2 cellular contexts compared by ENCODE assay signal in the genomic region with DNA sequence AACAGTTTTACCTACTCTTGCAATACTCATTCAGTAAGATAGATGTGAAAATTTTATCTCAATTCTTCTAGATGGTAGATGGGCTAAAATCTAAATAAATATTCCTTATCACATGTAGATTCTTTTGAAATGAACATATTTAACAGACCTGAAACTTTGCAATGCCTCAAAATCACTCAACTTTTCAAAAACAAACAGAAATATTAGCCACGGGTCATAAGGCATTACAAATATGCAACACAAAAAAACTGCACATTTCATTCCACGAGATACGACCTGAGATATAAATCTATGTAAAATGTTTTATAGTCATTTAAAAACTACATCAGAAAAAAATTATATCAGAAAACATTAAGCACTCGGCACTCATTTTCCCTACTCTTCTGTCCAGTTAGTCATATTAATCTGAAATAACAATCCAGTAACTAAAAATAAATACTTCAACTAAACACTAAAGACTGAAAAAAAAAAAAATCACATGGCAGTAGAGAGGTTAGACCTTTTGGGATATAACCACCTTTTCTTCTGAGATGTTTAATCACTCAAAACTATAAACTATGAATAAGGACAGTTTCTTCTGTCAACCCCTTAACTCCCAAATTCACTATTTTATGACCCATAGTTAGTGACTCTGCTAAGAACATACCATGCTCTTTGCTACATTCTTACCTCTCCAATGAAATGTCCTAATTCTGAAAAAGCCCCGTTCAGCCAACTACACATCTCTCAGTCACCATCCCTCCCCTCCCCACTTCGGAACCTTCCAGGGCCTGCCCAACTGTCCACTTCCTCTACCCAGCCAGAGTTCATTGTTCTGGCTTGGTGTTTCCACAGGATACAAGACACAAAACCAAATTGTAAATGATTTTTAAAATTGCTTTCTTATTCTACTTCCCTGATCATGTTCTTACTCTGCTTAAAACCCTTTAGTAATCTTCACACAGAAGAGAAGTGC.
A peak's percentile ranks its signal among the peaks of the same experiment; 100 is the strongest.
TF ChIP-seq lines count a peak whose summit lies in the region.

No MANE protein-coding gene starts in this region.

TF ChIP-seq in HEK293, 187 proteins besides CTCF, POLR2A, EP300 and RAD21:
- TF ChIP-seq ZNF670 (tag by site-specific recombination; IDR thresholded peaks at IDR 0.05; ENCODE audit: low read depth) = no peak
- TF ChIP-seq ZNF76 (tag by site-specific recombination; IDR thresholded peaks at IDR 0.05; ENCODE audit: borderline replicate concordance, low read depth) = no peak
- no peak for TF ChIP-seq ZBTB17 (tag by site-specific recombination; IDR thresholded peaks at IDR 0.05)
- peak; percentile 76 for TF ChIP-seq ZNF600 (tag by site-specific recombination; IDR thresholded peaks at IDR 0.05)
- no peak for TF ChIP-seq ZNF37A (tag by site-specific recombination; IDR thresholded peaks at IDR 0.05)
- TF ChIP-seq ZNF416 (tag by site-specific recombination; IDR thresholded peaks at IDR 0.05) = no peak
- no peak for TF ChIP-seq ZNF391 (tag by site-specific recombination; IDR thresholded peaks at IDR 0.05; ENCODE audit: borderline replicate concordance, low read depth)
- TF ChIP-seq ZNF664 (tag by site-specific recombination; IDR thresholded peaks at IDR 0.05) = peak; percentile 83
- no peak for TF ChIP-seq ZSCAN30 (tag by site-specific recombination; IDR thresholded peaks at IDR 0.05)
- no peak for TF ChIP-seq ZNF175 (tag by site-specific recombination; IDR thresholded peaks at IDR 0.05)
- no peak for TF ChIP-seq ZNF843 (tag by site-specific recombination; IDR thresholded peaks at IDR 0.05)
- TF ChIP-seq ZNF610 (tag by site-specific recombination; IDR thresholded peaks at IDR 0.05; ENCODE audit: borderline replicate concordance) = no peak
- TF ChIP-seq, protein P1, sequence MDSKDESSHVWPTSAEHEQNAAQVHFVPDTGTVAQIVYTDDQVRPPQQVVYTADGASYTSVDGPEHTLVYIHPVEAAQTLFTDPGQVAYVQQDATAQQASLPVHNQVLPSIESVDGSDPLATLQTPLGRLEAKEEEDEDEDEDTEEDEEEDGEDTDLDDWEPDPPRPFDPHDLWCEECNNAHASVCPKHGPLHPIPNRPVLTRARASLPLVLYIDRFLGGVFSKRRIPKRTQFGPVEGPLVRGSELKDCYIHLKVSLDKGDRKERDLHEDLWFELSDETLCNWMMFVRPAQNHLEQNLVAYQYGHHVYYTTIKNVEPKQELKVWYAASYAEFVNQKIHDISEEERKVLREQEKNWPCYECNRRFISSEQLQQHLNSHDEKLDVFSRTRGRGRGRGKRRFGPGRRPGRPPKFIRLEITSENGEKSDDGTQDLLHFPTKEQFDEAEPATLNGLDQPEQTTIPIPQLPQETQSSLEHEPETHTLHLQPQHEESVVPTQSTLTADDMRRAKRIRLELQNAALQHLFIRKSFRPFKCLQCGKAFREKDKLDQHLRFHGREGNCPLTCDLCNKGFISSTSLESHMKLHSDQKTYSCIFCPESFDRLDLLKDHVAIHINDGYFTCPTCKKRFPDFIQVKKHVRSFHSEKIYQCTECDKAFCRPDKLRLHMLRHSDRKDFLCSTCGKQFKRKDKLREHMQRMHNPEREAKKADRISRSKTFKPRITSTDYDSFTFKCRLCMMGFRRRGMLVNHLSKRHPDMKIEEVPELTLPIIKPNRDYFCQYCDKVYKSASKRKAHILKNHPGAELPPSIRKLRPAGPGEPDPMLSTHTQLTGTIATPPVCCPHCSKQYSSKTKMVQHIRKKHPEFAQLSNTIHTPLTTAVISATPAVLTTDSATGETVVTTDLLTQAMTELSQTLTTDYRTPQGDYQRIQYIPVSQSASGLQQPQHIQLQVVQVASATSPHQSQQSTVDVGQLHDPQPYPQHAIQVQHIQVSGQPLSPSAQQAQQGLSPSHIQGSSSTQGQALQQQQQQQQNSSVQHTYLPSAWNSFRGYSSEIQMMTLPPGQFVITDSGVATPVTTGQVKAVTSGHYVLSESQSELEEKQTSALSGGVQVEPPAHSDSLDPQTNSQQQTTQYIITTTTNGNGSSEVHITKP (tag by site-specific recombination; IDR thresholded peaks at IDR 0.05) = peak; percentile 78
- no peak for TF ChIP-seq ZNF544 (tag by site-specific recombination; IDR thresholded peaks at IDR 0.05)
- TF ChIP-seq, protein P2, sequence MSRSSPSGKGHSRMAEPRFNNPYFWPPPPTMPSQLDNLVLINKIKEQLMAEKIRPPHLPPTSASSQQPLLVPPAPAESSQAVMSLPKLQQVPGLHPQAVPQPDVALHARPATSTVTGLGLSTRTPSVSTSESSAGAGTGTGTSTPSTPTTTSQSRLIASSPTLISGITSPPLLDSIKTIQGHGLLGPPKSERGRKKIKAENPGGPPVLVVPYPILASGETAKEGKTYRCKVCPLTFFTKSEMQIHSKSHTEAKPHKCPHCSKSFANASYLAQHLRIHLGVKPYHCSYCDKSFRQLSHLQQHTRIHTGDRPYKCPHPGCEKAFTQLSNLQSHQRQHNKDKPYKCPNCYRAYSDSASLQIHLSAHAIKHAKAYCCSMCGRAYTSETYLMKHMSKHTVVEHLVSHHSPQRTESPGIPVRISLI (tag by site-specific recombination; IDR thresholded peaks at IDR 0.05) = 0 out of 2 replicates have a peak, but pooled peaks have one; percentile 43
- TF ChIP-seq, protein P3, sequence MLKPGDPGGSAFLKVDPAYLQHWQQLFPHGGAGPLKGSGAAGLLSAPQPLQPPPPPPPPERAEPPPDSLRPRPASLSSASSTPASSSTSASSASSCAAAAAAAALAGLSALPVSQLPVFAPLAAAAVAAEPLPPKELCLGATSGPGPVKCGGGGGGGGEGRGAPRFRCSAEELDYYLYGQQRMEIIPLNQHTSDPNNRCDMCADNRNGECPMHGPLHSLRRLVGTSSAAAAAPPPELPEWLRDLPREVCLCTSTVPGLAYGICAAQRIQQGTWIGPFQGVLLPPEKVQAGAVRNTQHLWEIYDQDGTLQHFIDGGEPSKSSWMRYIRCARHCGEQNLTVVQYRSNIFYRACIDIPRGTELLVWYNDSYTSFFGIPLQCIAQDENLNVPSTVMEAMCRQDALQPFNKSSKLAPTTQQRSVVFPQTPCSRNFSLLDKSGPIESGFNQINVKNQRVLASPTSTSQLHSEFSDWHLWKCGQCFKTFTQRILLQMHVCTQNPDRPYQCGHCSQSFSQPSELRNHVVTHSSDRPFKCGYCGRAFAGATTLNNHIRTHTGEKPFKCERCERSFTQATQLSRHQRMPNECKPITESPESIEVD (tag by site-specific recombination; IDR thresholded peaks at IDR 0.05) = peak; percentile 82
- no peak for TF ChIP-seq SCRT2 (tag by site-specific recombination; IDR thresholded peaks at IDR 0.05)
- TF ChIP-seq ZNF335 (tag by site-specific recombination; conservative IDR thresholded peaks at IDR 0.05) = 0 out of 2 replicates have a peak, but pooled peaks have one; percentile 14
- no peak for TF ChIP-seq ZNF366 (tag by site-specific recombination; conservative IDR thresholded peaks at IDR 0.05)
- TF ChIP-seq BCL11B (tag by site-specific recombination; IDR thresholded peaks at IDR 0.05; ENCODE audit: low read depth) = no peak

TF ChIP-seq in GM12878, 131 proteins besides CTCF, POLR2A, EP300 and RAD21:
- TF ChIP-seq CHD1 (IDR thresholded peaks at IDR 0.05; ENCODE audit: low read depth, low read length) (no peak), SPI1 (IDR thresholded peaks at IDR 0.05; ENCODE audit: borderline replicate concordance, insufficient read depth, low read depth, low read length) (peak; percentile 8; the same call in 1 of the 2 replicates)
